ENCODE assay signal across 28 cellular contexts in the genomic region with DNA sequence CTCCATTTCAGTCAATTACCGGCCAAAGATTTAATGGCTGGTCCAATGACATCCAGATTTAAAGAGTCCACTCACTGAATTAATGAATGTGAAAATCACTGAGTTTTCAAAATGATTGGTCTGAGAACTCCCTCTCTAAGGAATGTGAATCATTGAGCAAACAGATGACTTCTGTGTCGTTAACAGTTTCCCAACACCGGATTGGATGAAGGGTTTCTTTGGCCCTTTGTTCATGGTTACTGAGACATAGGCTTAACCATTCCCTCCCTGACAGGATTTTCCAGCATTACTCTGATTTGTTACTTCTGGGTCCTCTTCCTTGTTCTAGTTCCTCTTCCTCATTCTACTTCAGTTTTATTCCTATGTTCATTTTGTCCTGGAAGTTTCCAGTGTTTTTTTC. TPM values are rescaled to one million over a fixed set of nuclear protein-coding genes. Genes with fewer than 3 reads are reported as not detected.
"Had no signal": no experiment of that assay in that cellular context is flagged by ENCODE, and none has a peak within 500 bp of the region (broad histone marks: within the 10 kb centered on the region; RNA-seq: fewer than 3 reads in every experiment).

No MANE protein-coding gene starts in this region.

- H3K4me2 ChIP-seq: KMS-11, SK-N-SH had no signal

- H3K27me3 Mint-ChIP-seq: activated CD4-positive, alpha-beta T cell treated with anti-CD3 and anti-CD28 coated beads, Interleukin-2, amount 10 ng/mL, durations not matched to agents 24 days and 14 days; activated CD8-positive, alpha-beta memory T cell treated with anti-CD3 and anti-CD28 coated beads, Interleukin-2, amount 10 ng/mL, durations not matched to agents 7 days and 5 days; activated naive CD8-positive, alpha-beta T cell treated with anti-CD3 and anti-CD28 coated beads, Interleukin-2, amount 50 U/mL, for 24 hours; central memory CD8-positive, alpha-beta T cell had no signal

- FAIRE-seq: colon had no signal

- H3K27me3 ChIP-seq: ascending aorta, body of pancreas, MG63 had no signal

- H3K36me3 ChIP-seq: ascending aorta, MG63 had no signal

- H3K4me3 ChIP-seq: ascending aorta, body of pancreas, MG63 had no signal

- H3K9ac ChIP-seq: KMS-11, SK-N-SH had no signal

- DNase-seq: activated CD4-positive, alpha-beta T cell treated with anti-CD3 and anti-CD28 coated beads for 1 hour; activated CD4-positive, alpha-beta T cell treated with anti-CD3 and anti-CD28 coated beads, Interleukin-2, amount 10 ng/mL, durations not matched to agents 24 days and 14 days; activated CD4-positive, alpha-beta T cell treated with anti-CD3 and anti-CD28 coated beads, Interleukin-2, amount 50 U/mL, for 48 hours; activated CD8-positive, alpha-beta memory T cell treated with anti-CD3 and anti-CD28 coated beads, Interleukin-2, amount 10 ng/mL, durations not matched to agents 7 days and 5 days; activated effector memory CD4-positive, alpha-beta T cell treated with anti-CD3 and anti-CD28 coated beads, Interleukin-2, amount 50 U/mL, for 16 hours; activated naive CD4-positive, alpha-beta T cell treated with Interleukin-2 at 50 U/mL for 16 hours; activated naive CD8-positive, alpha-beta T cell treated with anti-CD3 and anti-CD28 coated beads, Interleukin-2, amount 50 U/mL, for 24 hours; activated T-cell treated with anti-CD3 and anti-CD28 coated beads, Interleukin-2, amount 50 U/mL, for 4 hours; amniotic stem cell; body of pancreas; MG63; NCI-H1105 treated with DMSO at 0.1 percent for 48 hours; NCI-H1436 treated with DMSO at 0.1 percent for 48 hours; NCI-H187; NCI-H2081; NCI-H446; NCI-H524; SK-N-SH; T-helper 1 cell had no signal

- H3K27ac Mint-ChIP-seq: activated CD4-positive, alpha-beta T cell treated with anti-CD3 and anti-CD28 coated beads, Interleukin-2, amount 10 ng/mL, durations not matched to agents 24 days and 14 days; activated CD8-positive, alpha-beta memory T cell treated with anti-CD3 and anti-CD28 coated beads, Interleukin-2, amount 10 ng/mL, durations not matched to agents 7 days and 5 days; activated naive CD4-positive, alpha-beta T cell treated with anti-CD3 and anti-CD28 coated beads, Interleukin-2, amount 50 U/mL, for 72 hours; activated naive CD8-positive, alpha-beta T cell treated with anti-CD3 and anti-CD28 coated beads, Interleukin-2, amount 50 U/mL, for 24 hours; WTC11 had no signal

- H3K27ac ChIP-seq: ascending aorta, body of pancreas, KMS-11 had no signal

- H3K9me3 ChIP-seq: ascending aorta, body of pancreas, MG63, SK-N-SH had no signal

- H3K4me1 ChIP-seq: ascending aorta, body of pancreas had no signal

- H3K9me3 Mint-ChIP-seq: activated CD4-positive, alpha-beta T cell treated with anti-CD3 and anti-CD28 coated beads, Interleukin-2, amount 10 ng/mL, durations not matched to agents 24 days and 14 days; activated T-cell treated with anti-CD3 and anti-CD28 coated beads, Interleukin-2, amount 50 U/mL, for 4 hours had no signal

- H3K36me3 Mint-ChIP-seq: activated CD8-positive, alpha-beta memory T cell treated with anti-CD3 and anti-CD28 coated beads, Interleukin-2, amount 10 ng/mL, durations not matched to agents 7 days and 5 days; activated naive CD4-positive, alpha-beta T cell treated with anti-CD3 and anti-CD28 coated beads, Interleukin-2, amount 50 U/mL, for 72 hours; WTC11 had no signal

- H3K4me1 Mint-ChIP-seq: activated CD4-positive, alpha-beta T cell treated with anti-CD3 and anti-CD28 coated beads, Interleukin-2, amount 10 ng/mL, durations not matched to agents 24 days and 14 days; activated CD8-positive, alpha-beta memory T cell treated with anti-CD3 and anti-CD28 coated beads, Interleukin-2, amount 10 ng/mL, durations not matched to agents 7 days and 5 days; activated naive CD8-positive, alpha-beta T cell treated with anti-CD3 and anti-CD28 coated beads, Interleukin-2, amount 50 U/mL, for 24 hours; central memory CD8-positive, alpha-beta T cell had no signal

- H3K4me3 Mint-ChIP-seq: activated CD4-positive, alpha-beta T cell treated with anti-CD3 and anti-CD28 coated beads, Interleukin-2, amount 10 ng/mL, durations not matched to agents 24 days and 14 days; activated CD8-positive, alpha-beta memory T cell treated with anti-CD3 and anti-CD28 coated beads, Interleukin-2, amount 10 ng/mL, durations not matched to agents 7 days and 5 days; activated naive CD8-positive, alpha-beta T cell treated with anti-CD3 and anti-CD28 coated beads, Interleukin-2, amount 50 U/mL, for 24 hours; activated T-cell treated with anti-CD3 and anti-CD28 coated beads, Interleukin-2, amount 50 U/mL, for 4 hours; central memory CD8-positive, alpha-beta T cell; WTC11 had no signal

RNA-seq across cellular contexts. Expression of gene CLDN17, which starts 1.5 kb away (rescaled TPM):
- total RNA-seq: activated CD4-positive, alpha-beta T cell treated with anti-CD3 and anti-CD28 coated beads, Interleukin-2, amount 10 ng/mL, durations not matched to agents 24 days and 14 days; activated CD8-positive, alpha-beta memory T cell treated with anti-CD3 and anti-CD28 coated beads, Interleukin-2, amount 10 ng/mL, durations not matched to agents 7 days and 5 days; activated naive CD4-positive, alpha-beta T cell treated with anti-CD3 and anti-CD28 coated beads, Interleukin-2, amount 50 U/mL, for 72 hours; activated T-cell treated with anti-CD3 and anti-CD28 coated beads, Interleukin-2, amount 50 U/mL, for 4 hours; ascending aorta; body of pancreas; Right ventricle myocardium inferior; RPMI7951; T-helper 2 cell treated with Interferon-gamma antibody and Interleukin-4, amounts not matched to agents 100 ng/mL and 5 ng/mL, for 36 hours; WTC11 had no signal
- polyA plus RNA-seq: SK-N-SH had no signal

RNA-seq across cellular contexts. Expression of gene CLDN8, which starts 47.8 kb away (rescaled TPM):
- total RNA-seq: activated CD4-positive, alpha-beta T cell treated with anti-CD3 and anti-CD28 coated beads, Interleukin-2, amount 10 ng/mL, durations not matched to agents 24 days and 14 days; activated CD8-positive, alpha-beta memory T cell treated with anti-CD3 and anti-CD28 coated beads, Interleukin-2, amount 10 ng/mL, durations not matched to agents 7 days and 5 days; activated naive CD4-positive, alpha-beta T cell treated with anti-CD3 and anti-CD28 coated beads, Interleukin-2, amount 50 U/mL, for 72 hours; activated T-cell treated with anti-CD3 and anti-CD28 coated beads, Interleukin-2, amount 50 U/mL, for 4 hours; ascending aorta; Right ventricle myocardium inferior; RPMI7951; T-helper 2 cell treated with Interferon-gamma antibody and Interleukin-4, amounts not matched to agents 100 ng/mL and 5 ng/mL, for 36 hours; WTC11 had no signal
- polyA plus RNA-seq: SK-N-SH had no signal
